ENCODE assay signal across 18 cellular contexts in the genomic region with DNA sequence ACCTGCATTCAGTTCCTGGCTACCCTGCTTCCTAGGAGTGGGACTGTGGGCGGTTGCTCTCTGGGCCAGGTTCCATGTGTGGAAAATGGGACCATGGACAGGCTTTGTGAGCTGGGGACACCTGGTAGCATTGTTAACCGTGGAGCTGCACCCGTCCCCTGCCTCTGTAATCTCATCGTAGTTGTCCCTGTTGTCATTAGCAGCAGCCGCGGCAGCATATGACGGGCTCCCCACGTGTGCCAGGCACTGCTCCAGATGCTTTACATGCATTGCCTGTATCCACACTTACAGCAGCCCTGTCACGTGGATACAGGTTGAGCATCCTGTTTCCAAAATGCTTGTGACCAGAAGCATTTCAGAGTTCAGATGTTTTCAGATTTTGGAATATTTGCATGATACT. TPM values are rescaled to one million over a fixed set of nuclear protein-coding genes. Genes with fewer than 3 reads are reported as not detected.
DNase-seq lines count a peak whose midpoint lies in the region; ATAC-seq and TF ChIP-seq lines count a peak whose summit lies in the region.
"Had no signal": no experiment of that assay in that cellular context is flagged by ENCODE, and none has a peak within 500 bp of the region (broad histone marks: within the 10 kb centered on the region; RNA-seq: fewer than 3 reads in every experiment).

No MANE protein-coding gene starts in this region.

- H3K36me3 ChIP-seq in gastroesophageal sphincter, result peaks cover 0 to 48% of the 10 kb centered on the region in 2 donors
- H3K36me3 ChIP-seq: WERI-Rb-1 had no signal

- no peaks in the 10 kb centered on the region for H3K9me3 ChIP-seq in gastroesophageal sphincter
- H3K9me3 ChIP-seq: upper lobe of left lung had no signal

- ATAC-seq in activated CD8-positive, alpha-beta memory T cell treated with anti-CD3 and anti-CD28 coated beads, Interleukin-2, amount 10 ng/mL, durations not matched to agents 7 days and 5 days, result no peak
- no peak for ATAC-seq in gastroesophageal sphincter
- no peak for ATAC-seq in HG03280 (IDR thresholded peaks at IDR 0.05; ENCODE audit: unreplicated experiment)
- no peak for ATAC-seq in GM18502 (IDR thresholded peaks at IDR 0.05; ENCODE audit: poor library complexity, unreplicated experiment)
- ATAC-seq: activated T-helper 17 cell treated with anti-CD3 and anti-CD28 coated beads, Interleukin-2, amount 50 U/mL, for 72 hours; CD8-positive, alpha-beta T cell; naive thymus-derived CD4-positive, alpha-beta T cell had no signal

- H3K27ac ChIP-seq in gastroesophageal sphincter, result peak overlapping the region in 3 of 4 donors; percentile 50 to 79 (median 70)

- H3K4me1 ChIP-seq in gastroesophageal sphincter, result peaks cover 0 to 34% (median 8%) of the 10 kb centered on the region in 3 donors

- TF ChIP-seq CTCF in gastroesophageal sphincter (IDR thresholded peaks at IDR 0.05) (no peak), nephron progenitor cell (IDR thresholded peaks at IDR 0.05) (no peak)

- H3K4me3 Mint-ChIP-seq in activated CD8-positive, alpha-beta memory T cell treated with anti-CD3 and anti-CD28 coated beads, Interleukin-2, amount 10 ng/mL, durations not matched to agents 7 days and 5 days, result no peak overlapping the region
- no peak overlapping the region for H3K4me3 Mint-ChIP-seq in nephron progenitor cell
- H3K4me3 Mint-ChIP-seq: activated CD4-positive, alpha-beta memory T cell treated with anti-CD3 and anti-CD28 coated beads, Interleukin-2, amount 10 ng/mL, durations not matched to agents 7 days and 5 days; CD8-positive, alpha-beta T cell; naive thymus-derived CD4-positive, alpha-beta T cell had no signal

- DNase-seq in activated CD8-positive, alpha-beta memory T cell treated with anti-CD3 and anti-CD28 coated beads, Interleukin-2, amount 50 U/mL, for 48 hours, result peak; percentile 49
- no peak for DNase-seq in activated CD8-positive, alpha-beta memory T cell treated with anti-CD3 and anti-CD28 coated beads, Interleukin-2, amount 10 ng/mL, durations not matched to agents 7 days and 5 days
- no peak for DNase-seq in nephron progenitor cell
- DNase-seq in NK-92 treated with Interleukin-12 subunit alpha and Interleukin-12 subunit beta, amount 100 ng/mL, for 24 hours (lab: John Stamatoyannopoulos, UW), result no peak
- no peak for DNase-seq in NCI-H1436 (lab: John Stamatoyannopoulos, UW)
- DNase-seq: activated CD4-positive, alpha-beta memory T cell treated with anti-CD3 and anti-CD28 coated beads, Interleukin-2, amount 10 ng/mL, durations not matched to agents 7 days and 5 days; CD8-positive, alpha-beta T cell; DND-41; naive thymus-derived CD4-positive, alpha-beta T cell; NCI-H1092; stimulated activated naive CD4-positive, alpha-beta T cell treated with Interleukin-2 at 50 U/mL for 16 hours had no signal

- no peaks in the 10 kb centered on the region for H3K27me3 Mint-ChIP-seq in activated CD8-positive, alpha-beta memory T cell treated with anti-CD3 and anti-CD28 coated beads, Interleukin-2, amount 10 ng/mL, durations not matched to agents 7 days and 5 days
- H3K27me3 Mint-ChIP-seq in nephron progenitor cell (ENCODE audit: low read depth, poor library complexity), result no peaks in the 10 kb centered on the region
- H3K27me3 Mint-ChIP-seq: activated CD4-positive, alpha-beta memory T cell treated with anti-CD3 and anti-CD28 coated beads, Interleukin-2, amount 10 ng/mL, durations not matched to agents 7 days and 5 days; activated T-helper 17 cell treated with anti-CD3 and anti-CD28 coated beads, Interleukin-2, amount 50 U/mL, for 72 hours; naive thymus-derived CD4-positive, alpha-beta T cell; progenitor cell of endocrine pancreas had no signal

- CTCF ChIA-PET in activated CD8-positive, alpha-beta memory T cell treated with anti-CD3 and anti-CD28 coated beads, Interleukin-2, amount 10 ng/mL, durations not matched to agents 7 days and 5 days (lab: Charles Lee), result no interaction called here

- no peak for TF ChIP-seq POLR2A in gastroesophageal sphincter (IDR thresholded peaks at IDR 0.05)

- TF ChIP-seq EP300 in gastroesophageal sphincter (IDR thresholded peaks at IDR 0.05), result no peak

- no peaks in the 10 kb centered on the region for H3K9me3 Mint-ChIP-seq in activated CD8-positive, alpha-beta memory T cell treated with anti-CD3 and anti-CD28 coated beads, Interleukin-2, amount 10 ng/mL, durations not matched to agents 7 days and 5 days (ENCODE audit: low read depth)
- no peaks in the 10 kb centered on the region for H3K9me3 Mint-ChIP-seq in nephron progenitor cell
- H3K9me3 Mint-ChIP-seq: activated CD4-positive, alpha-beta memory T cell treated with anti-CD3 and anti-CD28 coated beads, Interleukin-2, amount 10 ng/mL, durations not matched to agents 7 days and 5 days; activated T-helper 17 cell treated with anti-CD3 and anti-CD28 coated beads, Interleukin-2, amount 50 U/mL, for 72 hours; CD8-positive, alpha-beta T cell had no signal

- H3K36me3 Mint-ChIP-seq in activated CD8-positive, alpha-beta memory T cell treated with anti-CD3 and anti-CD28 coated beads, Interleukin-2, amount 10 ng/mL, durations not matched to agents 7 days and 5 days, result peaks cover 36% of the 10 kb centered on the region
- peaks cover 70% of the 10 kb centered on the region for H3K36me3 Mint-ChIP-seq in nephron progenitor cell (ENCODE audit: low read depth)

- no peak overlapping the region for H3K4me3 ChIP-seq in gastroesophageal sphincter
- H3K4me3 ChIP-seq: upper lobe of left lung had no signal

- no peak overlapping the region for H3K27ac Mint-ChIP-seq in activated CD8-positive, alpha-beta memory T cell treated with anti-CD3 and anti-CD28 coated beads, Interleukin-2, amount 10 ng/mL, durations not matched to agents 7 days and 5 days
- H3K27ac Mint-ChIP-seq in nephron progenitor cell, result peak overlapping the region; percentile 96
- H3K27ac Mint-ChIP-seq: activated CD4-positive, alpha-beta memory T cell treated with anti-CD3 and anti-CD28 coated beads, Interleukin-2, amount 10 ng/mL, durations not matched to agents 7 days and 5 days had no signal

- H3K4me1 Mint-ChIP-seq in activated CD8-positive, alpha-beta memory T cell treated with anti-CD3 and anti-CD28 coated beads, Interleukin-2, amount 10 ng/mL, durations not matched to agents 7 days and 5 days, result peaks cover 28% of the 10 kb centered on the region
- H3K4me1 Mint-ChIP-seq in nephron progenitor cell, result peaks cover 62% of the 10 kb centered on the region

- H3K27me3 ChIP-seq in gastroesophageal sphincter, result no peaks in the 10 kb centered on the region
- H3K27me3 ChIP-seq: upper lobe of left lung had no signal

- 53% methylated on average over 3 of the region's 9 CpGs; no CpG with 5 or more reads in 1 of the 2 donors for WGBS in gastroesophageal sphincter (ENCODE audit: low coverage in 1 of 2), 2 donors

RNA-seq across cellular contexts. Expression of a gene that starts 54.4 kb away (rescaled TPM):
- total RNA-seq in activated CD8-positive, alpha-beta memory T cell treated with anti-CD3 and anti-CD28 coated beads, Interleukin-2, amount 10 ng/mL, durations not matched to agents 7 days and 5 days, result 10 to 100 TPM; 16.1 to 17.1 TPM
- 10 to 100 TPM; 10.1 to 25.3 (median 23.4) TPM for total RNA-seq in gastroesophageal sphincter
